16 cellular contexts compared by ENCODE assay signal in the genomic region with DNA sequence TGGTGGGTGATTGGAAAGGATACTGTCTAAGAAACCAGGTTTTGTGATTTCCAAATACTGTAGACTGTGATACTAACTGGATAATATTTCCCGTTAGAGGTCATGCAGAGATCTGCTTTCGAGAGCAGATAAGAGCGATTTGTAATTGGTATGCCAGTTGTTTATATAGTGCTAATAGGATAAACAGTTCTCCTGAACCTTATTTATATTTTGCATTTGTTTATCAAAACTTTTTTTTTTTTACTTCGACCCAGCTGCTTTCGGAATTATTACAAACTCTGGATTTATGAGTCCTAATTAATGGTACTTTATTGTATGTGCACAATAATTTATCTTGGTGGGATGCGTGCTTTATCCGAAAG.
DNase-seq lines count a peak whose midpoint lies in the region; ATAC-seq and TF ChIP-seq lines count a peak whose summit lies in the region.
"Had no signal": no experiment of that assay in that cellular context is flagged by ENCODE, and none has a peak within 500 bp of the region (broad histone marks: within the 10 kb centered on the region; RNA-seq: fewer than 3 reads in every experiment).

No MANE protein-coding gene starts in this region.

- H3K9me3 ChIP-seq in left lung (no peaks in the 10 kb centered on the region), spleen (no peaks in the 10 kb centered on the region)

- no peaks in the 10 kb centered on the region for H3K9me3 Mint-ChIP-seq in Calu3 (ENCODE audit: low read depth, unreplicated experiment)
- H3K9me3 Mint-ChIP-seq in activated CD4-positive, alpha-beta T cell treated with anti-CD3 and anti-CD28 coated beads, Interleukin-2, amount 10 ng/mL, durations not matched to agents 24 days and 14 days: no peaks in the 10 kb centered on the region
- H3K9me3 Mint-ChIP-seq in activated CD4-positive, alpha-beta memory T cell treated with anti-CD3 and anti-CD28 coated beads for 36 hours: no peaks in the 10 kb centered on the region
- H3K9me3 Mint-ChIP-seq in T-helper 2 cell treated with Interferon-gamma antibody and Interleukin-4, amounts not matched to agents 5 μg/mL and 100 μg/mL, for 36 hours: no peaks in the 10 kb centered on the region
- H3K9me3 Mint-ChIP-seq: natural killer cell, WTC11 had no signal

- peaks cover 98% of the 10 kb centered on the region for H3K4me1 Mint-ChIP-seq in Calu3 (ENCODE audit: low read depth, unreplicated experiment)
- peaks cover 5% of the 10 kb centered on the region for H3K4me1 Mint-ChIP-seq in activated CD4-positive, alpha-beta T cell treated with anti-CD3 and anti-CD28 coated beads, Interleukin-2, amount 10 ng/mL, durations not matched to agents 24 days and 14 days
- H3K4me1 Mint-ChIP-seq in activated CD4-positive, alpha-beta memory T cell treated with anti-CD3 and anti-CD28 coated beads for 36 hours (ENCODE audit: low read depth): no peaks in the 10 kb centered on the region
- peaks cover 2% of the 10 kb centered on the region for H3K4me1 Mint-ChIP-seq in T-helper 2 cell treated with Interferon-gamma antibody and Interleukin-4, amounts not matched to agents 5 μg/mL and 100 μg/mL, for 36 hours (ENCODE audit: low read depth)

- no peak for DNase-seq in Calu3
- no peak for DNase-seq in left lung
- DNase-seq in spleen: no peak
- no peak for DNase-seq in activated CD4-positive, alpha-beta T cell treated with anti-CD3 and anti-CD28 coated beads, Interleukin-2, amount 10 ng/mL, durations not matched to agents 24 days and 14 days
- no peak for DNase-seq in activated CD4-positive, alpha-beta memory T cell treated with anti-CD3 and anti-CD28 coated beads for 36 hours
- DNase-seq in T-helper 2 cell treated with Interferon-gamma antibody and Interleukin-4, amounts not matched to agents 5 μg/mL and 100 μg/mL, for 36 hours (ENCODE audit: low spot score): no peak
- DNase-seq: activated effector memory CD4-positive, alpha-beta T cell treated with Interleukin-2 at 50 U/mL for 16 hours; Kasumi-1; natural killer cell; NCI-H1694 treated with DMSO at 0.1 percent for 48 hours; NCI-H510A treated with DMSO at 0.1 percent for 48 hours; stimulated activated CD4-positive, alpha-beta T cell treated with anti-CD3 and anti-CD28 coated beads, Interleukin-2, amount 100 ng/mL, for 24 hours had no signal

- no peaks in the 10 kb centered on the region for H3K27me3 Mint-ChIP-seq in Calu3 (ENCODE audit: unreplicated experiment)
- H3K27me3 Mint-ChIP-seq in activated CD4-positive, alpha-beta T cell treated with anti-CD3 and anti-CD28 coated beads, Interleukin-2, amount 10 ng/mL, durations not matched to agents 24 days and 14 days: peaks cover 46% of the 10 kb centered on the region
- peaks cover 27% of the 10 kb centered on the region for H3K27me3 Mint-ChIP-seq in activated CD4-positive, alpha-beta memory T cell treated with anti-CD3 and anti-CD28 coated beads for 36 hours
- peaks cover 38% of the 10 kb centered on the region for H3K27me3 Mint-ChIP-seq in T-helper 2 cell treated with Interferon-gamma antibody and Interleukin-4, amounts not matched to agents 5 μg/mL and 100 μg/mL, for 36 hours (ENCODE audit: low read depth)

- peaks cover 61 to 89% of the 10 kb centered on the region in 2 donors for H3K4me1 ChIP-seq in left lung
- H3K4me1 ChIP-seq in spleen: peaks cover 12 to 64% (median 39%) of the 10 kb centered on the region in 6 donors

- TF ChIP-seq CTCF in Calu3 (IDR thresholded peaks at IDR 0.05; ENCODE audit: unreplicated experiment) (no peak), VCaP (conservative IDR thresholded peaks at IDR 0.05) (no peak), left lung (IDR thresholded peaks at IDR 0.05) (no peak), spleen (IDR thresholded peaks at IDR 0.05 in 8 of 11, conservative IDR thresholded peaks at IDR 0.05 in 3 of 11) (no peak)

- intact Hi-C loops in Calu3 (cut with micrococcal nuclease; ENCODE audit: unreplicated experiment) (no loop called here), left lung (cut with DNase I) (loop anchor here in 1 of 2 donors (10.0 kb wide), 1 partner anchor 59 kb away; the partner anchor contains the start of gene SMAD6), spleen (cut with DNase I; ENCODE audit: low total_unique reads) (no loop called here)
- intact Hi-C loops in activated CD4-positive, alpha-beta T cell treated with anti-CD3 and anti-CD28 coated beads, Interleukin-2, amount 10 ng/mL, durations not matched to agents 24 days and 14 days (cut with micrococcal nuclease): no loop called here
- intact Hi-C loops in activated CD4-positive, alpha-beta memory T cell treated with anti-CD3 and anti-CD28 coated beads for 36 hours (cut with micrococcal nuclease): no loop called here

- H3K4me3 ChIP-seq in left lung (no peak overlapping the region), spleen (no peak overlapping the region)

- peaks cover 0 to 15% of the 10 kb centered on the region in 2 donors for H3K27me3 ChIP-seq in left lung
- peaks cover 0 to 67% (median 0%) of the 10 kb centered on the region in 7 donors for H3K27me3 ChIP-seq in spleen (replicated peaks in 1 of 7)

- CTCF ChIA-PET in Calu3 (lab: Charles Lee): interaction anchor here (0.6 to 1.4 kb wide), 5 partner anchors 12 to 104 kb away, joined by 3 to 9 read pairs (median 4); no protein-coding TSS in a partner anchor
- CTCF ChIA-PET in activated CD4-positive, alpha-beta memory T cell treated with anti-CD3 and anti-CD28 coated beads for 36 hours (lab: Charles Lee): interaction anchor here (1.0 kb wide), 1 partner anchor 9 kb away, joined by 3 read pairs; no protein-coding TSS in a partner anchor

- H3K27ac ChIP-seq in VCaP: peak overlapping the region; percentile 89; the same call in 1 of the 2 replicates
- H3K27ac ChIP-seq in left lung: peak overlapping the region; percentile 49 to 71
- H3K27ac ChIP-seq in spleen: peak overlapping the region in 5 of 8 donors; percentile 25 to 68 (median 52)

- TF ChIP-seq POLR2A in spleen (IDR thresholded peaks at IDR 0.05): no peak

- peaks cover 34% of the 10 kb centered on the region for H3K36me3 Mint-ChIP-seq in Calu3 (ENCODE audit: insufficient read depth, unreplicated experiment)
- H3K36me3 Mint-ChIP-seq in activated CD4-positive, alpha-beta T cell treated with anti-CD3 and anti-CD28 coated beads, Interleukin-2, amount 10 ng/mL, durations not matched to agents 24 days and 14 days (ENCODE audit: low read depth): no peaks in the 10 kb centered on the region
- no peaks in the 10 kb centered on the region for H3K36me3 Mint-ChIP-seq in activated CD4-positive, alpha-beta memory T cell treated with anti-CD3 and anti-CD28 coated beads for 36 hours
- no peaks in the 10 kb centered on the region for H3K36me3 Mint-ChIP-seq in T-helper 2 cell treated with Interferon-gamma antibody and Interleukin-4, amounts not matched to agents 5 μg/mL and 100 μg/mL, for 36 hours (ENCODE audit: low read depth)
- H3K36me3 Mint-ChIP-seq: natural killer cell, WTC11 had no signal

- peak overlapping the region; percentile 96 for H3K27ac Mint-ChIP-seq in Calu3 (ENCODE audit: unreplicated experiment)
- H3K27ac Mint-ChIP-seq in activated CD4-positive, alpha-beta T cell treated with anti-CD3 and anti-CD28 coated beads, Interleukin-2, amount 10 ng/mL, durations not matched to agents 24 days and 14 days: no peak overlapping the region
- no peak overlapping the region for H3K27ac Mint-ChIP-seq in activated CD4-positive, alpha-beta memory T cell treated with anti-CD3 and anti-CD28 coated beads for 36 hours
- H3K27ac Mint-ChIP-seq in T-helper 2 cell treated with Interferon-gamma antibody and Interleukin-4, amounts not matched to agents 5 μg/mL and 100 μg/mL, for 36 hours: no peak overlapping the region
- H3K27ac Mint-ChIP-seq: CD14-positive monocyte, natural killer cell, WTC11 had no signal

- POLR2A ChIA-PET in activated CD4-positive, alpha-beta memory T cell treated with anti-CD3 and anti-CD28 coated beads for 36 hours (lab: Charles Lee): no interaction called here

- BruUV-seq in Calu3 (replicated peaks; lab: Mats Ljungman, UMichigan): TSS peak; percentile 36

- no peaks in the 10 kb centered on the region for H3K36me3 ChIP-seq in left lung
- no peaks in the 10 kb centered on the region for H3K36me3 ChIP-seq in spleen

- ATAC-seq in left lung (no peak), HG02759 (IDR thresholded peaks at IDR 0.05; ENCODE audit: unreplicated experiment) (no peak)
- ATAC-seq: natural killer cell, WTC11 had no signal

- 77 to 88% (median 81%) methylated on average over 7 of the region's 7 CpGs for WGBS in spleen, 5 donors

- peak overlapping the region; percentile 53 for H3K4me3 Mint-ChIP-seq in Calu3 (ENCODE audit: low read depth, unreplicated experiment)
- H3K4me3 Mint-ChIP-seq in activated CD4-positive, alpha-beta T cell treated with anti-CD3 and anti-CD28 coated beads, Interleukin-2, amount 10 ng/mL, durations not matched to agents 24 days and 14 days: no peak overlapping the region
- no peak overlapping the region for H3K4me3 Mint-ChIP-seq in activated CD4-positive, alpha-beta memory T cell treated with anti-CD3 and anti-CD28 coated beads for 36 hours
- no peak overlapping the region for H3K4me3 Mint-ChIP-seq in T-helper 2 cell treated with Interferon-gamma antibody and Interleukin-4, amounts not matched to agents 5 μg/mL and 100 μg/mL, for 36 hours
- H3K4me3 Mint-ChIP-seq: natural killer cell, WTC11 had no signal
